Comparison of ENCODE assay signal across 1 cellular context in genomic region chr4:168486961-168487820, GRCh38.
TF ChIP-seq lines count a peak whose summit lies in the region.

No MANE protein-coding gene starts in this region.

TF ChIP-seq in GM12878, 131 proteins besides CTCF, POLR2A, EP300 and RAD21 (continued from another document):
- TF ChIP-seq, protein P1, sequence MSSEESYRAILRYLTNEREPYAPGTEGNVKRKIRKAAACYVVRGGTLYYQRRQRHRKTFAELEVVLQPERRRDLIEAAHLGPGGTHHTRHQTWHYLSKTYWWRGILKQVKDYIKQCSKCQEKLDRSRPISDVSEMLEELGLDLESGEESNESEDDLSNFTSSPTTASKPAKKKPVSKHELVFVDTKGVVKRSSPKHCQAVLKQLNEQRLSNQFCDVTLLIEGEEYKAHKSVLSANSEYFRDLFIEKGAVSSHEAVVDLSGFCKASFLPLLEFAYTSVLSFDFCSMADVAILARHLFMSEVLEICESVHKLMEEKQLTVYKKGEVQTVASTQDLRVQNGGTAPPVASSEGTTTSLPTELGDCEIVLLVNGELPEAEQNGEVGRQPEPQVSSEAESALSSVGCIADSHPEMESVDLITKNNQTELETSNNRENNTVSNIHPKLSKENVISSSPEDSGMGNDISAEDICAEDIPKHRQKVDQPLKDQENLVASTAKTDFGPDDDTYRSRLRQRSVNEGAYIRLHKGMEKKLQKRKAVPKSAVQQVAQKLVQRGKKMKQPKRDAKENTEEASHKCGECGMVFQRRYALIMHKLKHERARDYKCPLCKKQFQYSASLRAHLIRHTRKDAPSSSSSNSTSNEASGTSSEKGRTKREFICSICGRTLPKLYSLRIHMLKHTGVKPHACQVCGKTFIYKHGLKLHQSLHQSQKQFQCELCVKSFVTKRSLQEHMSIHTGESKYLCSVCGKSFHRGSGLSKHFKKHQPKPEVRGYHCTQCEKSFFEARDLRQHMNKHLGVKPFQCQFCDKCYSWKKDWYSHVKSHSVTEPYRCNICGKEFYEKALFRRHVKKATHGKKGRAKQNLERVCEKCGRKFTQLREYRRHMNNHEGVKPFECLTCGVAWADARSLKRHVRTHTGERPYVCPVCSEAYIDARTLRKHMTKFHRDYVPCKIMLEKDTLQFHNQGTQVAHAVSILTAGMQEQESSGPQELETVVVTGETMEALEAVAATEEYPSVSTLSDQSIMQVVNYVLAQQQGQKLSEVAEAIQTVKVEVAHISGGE (CRISPR knock-in tag; IDR thresholded peaks at IDR 0.05): no peak
- TF ChIP-seq IRF4 (IDR thresholded peaks at IDR 0.05; ENCODE audit: low read depth, low read length) (no peak), MYB (IDR thresholded peaks at IDR 0.05; ENCODE audit: borderline replicate concordance, low read depth, low read length) (no peak), BHLHE40 (IDR thresholded peaks at IDR 0.05; ENCODE audit: borderline replicate concordance in 1 of 2, low read depth in 2 of 2, low read length in 1 of 2) (no peak), RCOR1 (conservative IDR thresholded peaks at IDR 0.05; ENCODE audit: low read depth, low read length) (no peak), ZNF217 (IDR thresholded peaks at IDR 0.05) (no peak), PAX8 (IDR thresholded peaks at IDR 0.05) (no peak), CHD4 (IDR thresholded peaks at IDR 0.05) (no peak), ATF7 (IDR thresholded peaks at IDR 0.05; ENCODE audit: low read depth) (no peak)
